Comparison of ENCODE assay signal across 23 cellular contexts in genomic region chr2:10422251-10422650, GRCh38. TPM values are rescaled to one million over a fixed set of nuclear protein-coding genes. Genes with fewer than 3 reads are reported as not detected.
A peak's percentile ranks its signal among the peaks of the same experiment; 100 is the strongest.
DNase-seq lines count a peak whose midpoint lies in the region; ATAC-seq and TF ChIP-seq lines count a peak whose summit lies in the region.
"Had no signal": no experiment of that assay in that cellular context is flagged by ENCODE, and none has a peak within 500 bp of the region (broad histone marks: within the 10 kb centered on the region; RNA-seq: fewer than 3 reads in every experiment).

No MANE protein-coding gene starts in this region.

- no TSS peak for BruUV-seq in Caco-2 (replicated peaks; lab: Mats Ljungman, UMichigan)

- POLR2A ChIA-PET in Caco-2 (lab: Charles Lee) (no interaction called here), T-cell (lab: Charles Lee) (no interaction called here)

- no peaks in the 10 kb centered on the region for H3K9me3 ChIP-seq in endodermal cell (ENCODE audit: control insufficient read depth, low read length)
- H3K9me3 ChIP-seq in spleen: no peaks in the 10 kb centered on the region
- H3K9me3 ChIP-seq in Caco-2: no peaks in the 10 kb centered on the region
- H3K9me3 ChIP-seq: A549, BE2C had no signal

- no peaks in the 10 kb centered on the region for H3K36me3 ChIP-seq in endodermal cell (ENCODE audit: control insufficient read depth, insufficient read depth, low read length)
- H3K36me3 ChIP-seq in spleen: peaks cover 3 to 84% (median 60%) of the 10 kb centered on the region in 6 donors
- no peaks in the 10 kb centered on the region; the same call in 1 of the 2 replicates for H3K36me3 ChIP-seq in Caco-2 (ENCODE audit: control insufficient read depth, insufficient read depth, low read length)

- no peak overlapping the region for H3K9ac ChIP-seq in endodermal cell (ENCODE audit: extremely low read depth, low read length, poor library complexity, severe bottlenecking)

- H3K4me1 ChIP-seq in endodermal cell (ENCODE audit: control insufficient read depth, insufficient read depth, low read length) (no peaks in the 10 kb centered on the region), spleen (peaks cover 0 to 8% (median 0%) of the 10 kb centered on the region in 6 donors), Caco-2 (peaks cover 9% of the 10 kb centered on the region)
- H3K4me1 ChIP-seq: BE2C had no signal

- H3K4me1 Mint-ChIP-seq in endodermal cell (no peaks in the 10 kb centered on the region), neural crest cell (peaks cover 16% of the 10 kb centered on the region), Caco-2 (ENCODE audit: low read depth, unreplicated experiment) (peaks cover 6% of the 10 kb centered on the region), T-cell (peaks cover 0 to 6% (median 3%) of the 10 kb centered on the region in 3 donors)
- H3K4me1 Mint-ChIP-seq: CD4-positive, alpha-beta memory T cell; GM23338 had no signal

- no peak overlapping the region for H3K27ac ChIP-seq in endodermal cell (ENCODE audit: low read depth, low read length)
- no peak overlapping the region for H3K27ac ChIP-seq in spleen
- H3K27ac ChIP-seq: A549 had no signal

- TF ChIP-seq POLR2A in spleen (IDR thresholded peaks at IDR 0.05): no peak

- H3K27me3 Mint-ChIP-seq in endodermal cell (ENCODE audit: insufficient read depth) (no peaks in the 10 kb centered on the region), neural crest cell (ENCODE audit: low read depth) (no peaks in the 10 kb centered on the region), Caco-2 (ENCODE audit: insufficient read depth, unreplicated experiment) (no peaks in the 10 kb centered on the region), T-cell (no peaks in the 10 kb centered on the region)
- H3K27me3 Mint-ChIP-seq: CD4-positive, alpha-beta memory T cell had no signal

- no peak for ATAC-seq in Right ventricle myocardium superior (ENCODE audit: poor library complexity)
- no peak for ATAC-seq in left cardiac atrium
- ATAC-seq in T-cell (replicated peaks in 1 of 4): no peak
- ATAC-seq: A549, GM12878, GM23338, HCT116 had no signal

- DNase-seq in Right ventricle myocardium superior: peak; percentile 16
- DNase-seq in left cardiac atrium: no peak
- DNase-seq in endodermal cell: no peak
- DNase-seq in neural crest cell (ENCODE audit: low read depth, low spot score): no peak
- peak; percentile 54 for DNase-seq in spleen
- DNase-seq in activated gamma-delta T cell (lab: John Stamatoyannopoulos, UW): no peak
- DNase-seq in Caco-2: no peak
- DNase-seq in T-cell: no peak
- DNase-seq: 8988T; ACHN; AML-193; BE2C; C1 segment of cervical spinal cord; CD4-positive, alpha-beta memory T cell; COR-L47; DMS79; EL; GDM1; H9 had no signal

- H3K4me3 ChIP-seq in endodermal cell (ENCODE audit: low read length) (no peak overlapping the region), spleen (no peak overlapping the region), Caco-2 (ENCODE audit: low read depth, low read length) (no peak overlapping the region)
- H3K4me3 ChIP-seq: A549, GM12878, GM23338 had no signal

- H3K27me3 ChIP-seq in endodermal cell (ENCODE audit: control insufficient read depth, insufficient read depth, low read length, poor library complexity, severe bottlenecking) (no peaks in the 10 kb centered on the region), spleen (replicated peaks in 1 of 7) (no peaks in the 10 kb centered on the region), Caco-2 (replicated peaks; ENCODE audit: control insufficient read depth, insufficient read depth, low read length) (no peaks in the 10 kb centered on the region)
- H3K27me3 ChIP-seq: BE2C had no signal

- CTCF ChIA-PET in Caco-2 (lab: Charles Lee) (no interaction called here), T-cell (lab: Charles Lee) (interaction anchor here in 1 of 2 donors (1.9 kb wide), 1 partner anchor 13 kb away, joined by 4 read pairs; no protein-coding TSS in a partner anchor)

- intact Hi-C loops in Right ventricle myocardium superior (cut with DNase I): no loop called here
- intact Hi-C loops in left cardiac atrium (cut with DNase I): loop anchor here in 1 of 2 donors (5.0 kb wide), 1 partner anchor 290 kb away; no protein-coding TSS in a partner anchor
- intact Hi-C loops in spleen (cut with DNase I; ENCODE audit: low total_unique reads): no loop called here
- intact Hi-C loops in Caco-2 (cut with micrococcal nuclease; ENCODE audit: unreplicated experiment): no loop called here

- H3K36me3 Mint-ChIP-seq in endodermal cell (ENCODE audit: low read depth) (no peaks in the 10 kb centered on the region), neural crest cell (ENCODE audit: low read depth) (no peaks in the 10 kb centered on the region), Caco-2 (ENCODE audit: insufficient read depth, unreplicated experiment) (no peaks in the 10 kb centered on the region), T-cell (peaks cover 42% of the 10 kb centered on the region)

- TF ChIP-seq CTCF in endodermal cell (conservative IDR thresholded peaks at IDR 0.05) (no peak), neural crest cell (conservative IDR thresholded peaks at IDR 0.05) (no peak), spleen (IDR thresholded peaks at IDR 0.05 in 8 of 11, conservative IDR thresholded peaks at IDR 0.05 in 3 of 11) (no peak), Caco-2 (IDR thresholded peaks at IDR 0.05; ENCODE audit: insufficient read depth in 1 of 2, low read depth in 1 of 2, low read length in 1 of 2, severe bottlenecking in 1 of 2, unreplicated experiment in 1 of 2) (no peak)

- 91 to 97% methylated on average over 5 to 6 of the region's 6 CpGs for WGBS in endodermal cell (ENCODE audit: insufficient coverage in 1 of 2, insufficient read length in 1 of 2), 2 experiments
- WGBS in spleen, 5 donors: 67 to 93% (median 86%) methylated on average over 6 of the region's 6 CpGs

- H3K9me3 Mint-ChIP-seq in endodermal cell (no peaks in the 10 kb centered on the region), neural crest cell (no peaks in the 10 kb centered on the region), Caco-2 (ENCODE audit: unreplicated experiment) (no peaks in the 10 kb centered on the region), T-cell (no peaks in the 10 kb centered on the region)
- H3K9me3 Mint-ChIP-seq: CD4-positive, alpha-beta memory T cell; GM23338; H9 had no signal

- H3K4me3 Mint-ChIP-seq in endodermal cell (no peak overlapping the region), neural crest cell (no peak overlapping the region), Caco-2 (ENCODE audit: unreplicated experiment) (no peak overlapping the region), T-cell (no peak overlapping the region)
- H3K4me3 Mint-ChIP-seq: CD4-positive, alpha-beta memory T cell; GM23338; H9 had no signal

- peak overlapping the region; percentile 52 for H3K27ac Mint-ChIP-seq in endodermal cell
- H3K27ac Mint-ChIP-seq in neural crest cell (ENCODE audit: unreplicated experiment): peak overlapping the region; percentile 12
- H3K27ac Mint-ChIP-seq in Caco-2 (ENCODE audit: unreplicated experiment): no peak overlapping the region
- H3K27ac Mint-ChIP-seq in T-cell: no peak overlapping the region
- H3K27ac Mint-ChIP-seq: CD4-positive, alpha-beta memory T cell; GM23338 had no signal

RNA-seq across cellular contexts. Expression of gene ODC1, which starts 25.9 kb away (rescaled TPM):
- 33.2 TPM for total RNA-seq in Right ventricle myocardium superior
- total RNA-seq in left cardiac atrium: 10 to 100 TPM; 26.7 to 40.5 TPM
- total RNA-seq in endodermal cell: 100 to 1,000 TPM; 108 to 152 TPM
- polyA plus RNA-seq in endodermal cell (2013, experiment 1 of 2): 336 TPM
- 282 TPM for polyA plus RNA-seq in endodermal cell (2013, experiment 2 of 2)
- total RNA-seq in neural crest cell: 279 and 290 TPM in 2 replicates
- 10 to 100 TPM; 28.9 to 84.3 (median 62.8) TPM for total RNA-seq in spleen
- polyA plus RNA-seq in spleen: 10 to 100 TPM; 38.0 to 78.1 (median 65.3) TPM
- total RNA-seq in Caco-2 (2022): 277 and 285 TPM in 2 replicates
- 100 to 1,000 TPM in 1 of 5 donors, 10 to 100 TPM in 4; 40.6 to 102 (median 53.3) TPM for total RNA-seq in T-cell

Comparison
In these comparisons a context has a peak if more than half of its experiments do, and no peak if none do; other contexts are left out.
1. DNase-seq: peak in Right ventricle myocardium superior (single experiment) and spleen (single experiment); none in left cardiac atrium (single experiment), endodermal cell (single experiment), neural crest cell (single experiment), activated gamma-delta T cell (single experiment), Caco-2 (0 of 2) and T-cell (0 of 34).
2. H3K27ac Mint-ChIP-seq: peak in endodermal cell (single experiment) and neural crest cell (single experiment); none in Caco-2 (single experiment) and T-cell (0 of 2).